Comparison of ENCODE assay signal across 17 cellular contexts in genomic region chr2:201419986-201420385, GRCh38. TPM values are rescaled to one million over a fixed set of nuclear protein-coding genes. Genes with fewer than 3 reads are reported as not detected.
DNase-seq lines count a peak whose midpoint lies in the region; ATAC-seq lines count a peak whose summit lies in the region.
"Had no signal": no experiment of that assay in that cellular context is flagged by ENCODE, and none has a peak within 500 bp of the region (broad histone marks: within the 10 kb centered on the region; RNA-seq: fewer than 3 reads in every experiment).

No MANE protein-coding gene starts in this region.

- H3K18ac ChIP-seq in mesenchymal stem cell (ENCODE audit: low read depth in 1 of 2, low read length in 2 of 2), result no peak overlapping the region

- H3K27ac ChIP-seq in mesenchymal stem cell (ENCODE audit: low read length, poor library complexity, severe bottlenecking), result no peak overlapping the region
- H3K27ac ChIP-seq: VCaP had no signal

- H3K36me3 ChIP-seq in mesenchymal stem cell (ENCODE audit: control insufficient read depth in 1 of 2, insufficient read depth in 2 of 2, low read depth in 1 of 2, low read length in 2 of 2), result peaks cover 0 to 10% of the 10 kb centered on the region in 2 experiments
- H3K36me3 ChIP-seq: BE2C had no signal

- no peaks in the 10 kb centered on the region for H3K27me3 Mint-ChIP-seq in stimulated activated naive CD8-positive, alpha-beta T cell treated with anti-CD3 and anti-CD28 coated beads, Interleukin-15, Interleukin-2, amounts not matched to agents 100 ng/mL and 50 ng/mL, for 24 hours
- H3K27me3 Mint-ChIP-seq in activated naive CD8-positive, alpha-beta T cell treated with anti-CD3 and anti-CD28 coated beads, Interleukin-2, amount 50 U/mL, for 24 hours, result no peaks in the 10 kb centered on the region

- H3K79me1 ChIP-seq in mesenchymal stem cell (replicated peaks; ENCODE audit: low read length, poor library complexity, severe bottlenecking), result peaks cover 4% of the 10 kb centered on the region

- no peak overlapping the region for H2AFZ ChIP-seq in mesenchymal stem cell (ENCODE audit: low read depth, low read length)

- peaks cover 18% of the 10 kb centered on the region for H3K36me3 Mint-ChIP-seq in stimulated activated naive CD8-positive, alpha-beta T cell treated with anti-CD3 and anti-CD28 coated beads, Interleukin-15, Interleukin-2, amounts not matched to agents 100 ng/mL and 50 ng/mL, for 24 hours (ENCODE audit: low read depth)
- H3K36me3 Mint-ChIP-seq in activated naive CD8-positive, alpha-beta T cell treated with anti-CD3 and anti-CD28 coated beads, Interleukin-2, amount 50 U/mL, for 24 hours (ENCODE audit: low read depth), result peaks cover 6% of the 10 kb centered on the region

- H3K4ac ChIP-seq in mesenchymal stem cell (ENCODE audit: low read depth in 1 of 2, low read length in 2 of 2), result no peak overlapping the region

- no peaks in the 10 kb centered on the region for H3K9me3 ChIP-seq in mesenchymal stem cell (ENCODE audit: control insufficient read depth, low read length)
- H3K9me3 ChIP-seq: BE2C had no signal

- no peak for ATAC-seq in stimulated activated naive CD8-positive, alpha-beta T cell treated with anti-CD3 and anti-CD28 coated beads, Interleukin-15, Interleukin-2, amounts not matched to agents 100 U/mL and 50 U/mL, for 24 hours
- peak; percentile 53 for ATAC-seq in activated naive CD8-positive, alpha-beta T cell treated with anti-CD3 and anti-CD28 coated beads, Interleukin-2, amount 50 U/mL, for 24 hours
- no peak for ATAC-seq in GM18867 (IDR thresholded peaks at IDR 0.05; ENCODE audit: unreplicated experiment)
- ATAC-seq: left ventricle myocardium superior had no signal

- no peak for DNase-seq in stimulated activated naive CD8-positive, alpha-beta T cell treated with anti-CD3 and anti-CD28 coated beads, Interleukin-15, Interleukin-2, amounts not matched to agents 100 U/mL and 50 U/mL, for 24 hours
- DNase-seq in activated naive CD8-positive, alpha-beta T cell treated with anti-CD3 and anti-CD28 coated beads, Interleukin-2, amount 50 U/mL, for 24 hours, result no peak
- no peak for DNase-seq in mesenchymal stem cell
- no peak for DNase-seq in DMS153 treated with DMSO at 0.1 percent for 48 hours (lab: John Stamatoyannopoulos, UW; ENCODE audit: unreplicated experiment)
- no peak for DNase-seq in C1 segment of cervical spinal cord (lab: John Stamatoyannopoulos, UW)
- no peak for DNase-seq in iPS-NIHi7 (ENCODE audit: extremely low spot score)
- DNase-seq: activated CD8-positive, alpha-beta memory T cell treated with anti-CD3 and anti-CD28 coated beads, Interleukin-2, amount 50 U/mL, for 48 hours; BE2C; DND-41; left ventricle myocardium superior; NCI-H187 treated with DMSO at 0.1 percent for 48 hours; NCI-H524 treated with DMSO at 0.1 percent for 48 hours; retina had no signal

- peaks cover 60% of the 10 kb centered on the region for H3K4me1 Mint-ChIP-seq in stimulated activated naive CD8-positive, alpha-beta T cell treated with anti-CD3 and anti-CD28 coated beads, Interleukin-15, Interleukin-2, amounts not matched to agents 100 ng/mL and 50 ng/mL, for 24 hours (ENCODE audit: low read depth)
- peaks cover 52% of the 10 kb centered on the region for H3K4me1 Mint-ChIP-seq in activated naive CD8-positive, alpha-beta T cell treated with anti-CD3 and anti-CD28 coated beads, Interleukin-2, amount 50 U/mL, for 24 hours

- peak overlapping the region; percentile 64 for H3K9ac ChIP-seq in mesenchymal stem cell (ENCODE audit: low read length)

- H3K14ac ChIP-seq in mesenchymal stem cell (ENCODE audit: low read length in 2 of 2), result no peak overlapping the region

- no peak overlapping the region for H2BK5ac ChIP-seq in mesenchymal stem cell (ENCODE audit: low read depth, low read length, poor library complexity, severe bottlenecking)

- H2AK5ac ChIP-seq in mesenchymal stem cell (ENCODE audit: low read length, severe bottlenecking), result no peak overlapping the region

- no peak overlapping the region for H3K4me3 Mint-ChIP-seq in stimulated activated naive CD8-positive, alpha-beta T cell treated with anti-CD3 and anti-CD28 coated beads, Interleukin-15, Interleukin-2, amounts not matched to agents 100 ng/mL and 50 ng/mL, for 24 hours
- H3K4me3 Mint-ChIP-seq in activated naive CD8-positive, alpha-beta T cell treated with anti-CD3 and anti-CD28 coated beads, Interleukin-2, amount 50 U/mL, for 24 hours, result no peak overlapping the region
- H3K4me3 Mint-ChIP-seq: neural crest cell had no signal

- no peak overlapping the region for H4K91ac ChIP-seq in mesenchymal stem cell (ENCODE audit: low read length)

- H3K4me2 ChIP-seq in mesenchymal stem cell (ENCODE audit: low read length, poor library complexity, severe bottlenecking), result no peak overlapping the region

- no peak overlapping the region for H3K23ac ChIP-seq in mesenchymal stem cell (ENCODE audit: low read length in 2 of 2)

- 98% methylated on average over 4 of the region's 4 CpGs for WGBS in mesenchymal stem cell

- H2BK120ac ChIP-seq in mesenchymal stem cell (ENCODE audit: low read depth, low read length), result no peak overlapping the region

- no peak overlapping the region for H2BK15ac ChIP-seq in mesenchymal stem cell (ENCODE audit: low read depth, poor library complexity, severe bottlenecking)

- no peaks in the 10 kb centered on the region for H3K4me1 ChIP-seq in mesenchymal stem cell (ENCODE audit: control insufficient read depth, insufficient read depth, low read depth, low read length)

- no peak overlapping the region for H3K4me3 ChIP-seq in mesenchymal stem cell (ENCODE audit: insufficient read depth in 1 of 2, low read depth in 1 of 2, low read length in 2 of 2)

- peak overlapping the region; percentile 40 for H3K27ac Mint-ChIP-seq in stimulated activated naive CD8-positive, alpha-beta T cell treated with anti-CD3 and anti-CD28 coated beads, Interleukin-15, Interleukin-2, amounts not matched to agents 100 ng/mL and 50 ng/mL, for 24 hours
- H3K27ac Mint-ChIP-seq in activated naive CD8-positive, alpha-beta T cell treated with anti-CD3 and anti-CD28 coated beads, Interleukin-2, amount 50 U/mL, for 24 hours, result no peak overlapping the region

- no peaks in the 10 kb centered on the region for H3K9me3 Mint-ChIP-seq in stimulated activated naive CD8-positive, alpha-beta T cell treated with anti-CD3 and anti-CD28 coated beads, Interleukin-15, Interleukin-2, amounts not matched to agents 100 ng/mL and 50 ng/mL, for 24 hours
- H3K9me3 Mint-ChIP-seq in activated naive CD8-positive, alpha-beta T cell treated with anti-CD3 and anti-CD28 coated beads, Interleukin-2, amount 50 U/mL, for 24 hours, result no peaks in the 10 kb centered on the region
- H3K9me3 Mint-ChIP-seq: neural crest cell had no signal

- H2BK12ac ChIP-seq in mesenchymal stem cell (ENCODE audit: low read length in 2 of 2), result no peak overlapping the region

- H4K8ac ChIP-seq in mesenchymal stem cell (ENCODE audit: low read length), result no peak overlapping the region

- no peaks in the 10 kb centered on the region for H3K27me3 ChIP-seq in mesenchymal stem cell (ENCODE audit: control insufficient read depth in 1 of 2, insufficient read depth in 1 of 2, low read length in 2 of 2)
- H3K27me3 ChIP-seq: BE2C had no signal

RNA-seq across cellular contexts. Expression of gene TRAK2, which starts 31.3 kb away (rescaled TPM):
- polyA plus RNA-seq in mesenchymal stem cell (2013, experiment 1 of 2), result 22.0 TPM
- polyA plus RNA-seq in mesenchymal stem cell (2013, experiment 2 of 2), result 21.9 TPM

RNA-seq across cellular contexts. Expression of gene STRADB, which starts 31.6 kb away (rescaled TPM):
- polyA plus RNA-seq in mesenchymal stem cell (2013, experiment 1 of 2), result 16.6 TPM
- polyA plus RNA-seq in mesenchymal stem cell (2013, experiment 2 of 2), result 17.7 TPM
